In genomic region chr21:31530918-31531705, GRCh38 we compare ENCODE assay signal across 11 cellular contexts.
DNase-seq lines count a peak whose midpoint lies in the region; ATAC-seq and TF ChIP-seq lines count a peak whose summit lies in the region.
"Had no signal": no experiment of that assay in that cellular context is flagged by ENCODE, and none has a peak within 500 bp of the region (broad histone marks: within the 10 kb centered on the region; RNA-seq: fewer than 3 reads in every experiment).

No MANE protein-coding gene starts in this region.

- H3K4me3 Mint-ChIP-seq in chondrocyte (ENCODE audit: unreplicated experiment) = no peak overlapping the region
- H3K4me3 Mint-ChIP-seq in T-helper 2 cell treated with Interferon-gamma antibody and Interleukin-4, amounts not matched to agents 5 μg/mL and 100 μg/mL, for 36 hours = no peak overlapping the region
- H3K4me3 Mint-ChIP-seq: activated naive CD4-positive, alpha-beta T cell treated with anti-CD3 and anti-CD28 coated beads, Interleukin-2, amount 10 ng/mL, durations not matched to agents 7 days and 5 days; B cell had no signal

- peaks cover 16% of the 10 kb centered on the region for H3K4me1 Mint-ChIP-seq in chondrocyte (ENCODE audit: low read depth)
- H3K4me1 Mint-ChIP-seq in T-helper 2 cell treated with Interferon-gamma antibody and Interleukin-4, amounts not matched to agents 5 μg/mL and 100 μg/mL, for 36 hours (ENCODE audit: low read depth) = peaks cover 7% of the 10 kb centered on the region
- H3K4me1 Mint-ChIP-seq: B cell had no signal

- H3K27ac Mint-ChIP-seq in chondrocyte (ENCODE audit: unreplicated experiment) = no peak overlapping the region
- no peak overlapping the region for H3K27ac Mint-ChIP-seq in T-helper 2 cell treated with Interferon-gamma antibody and Interleukin-4, amounts not matched to agents 5 μg/mL and 100 μg/mL, for 36 hours
- H3K27ac Mint-ChIP-seq: activated naive CD4-positive, alpha-beta T cell treated with anti-CD3 and anti-CD28 coated beads, Interleukin-2, amount 10 ng/mL, durations not matched to agents 7 days and 5 days; B cell had no signal

- no peaks in the 10 kb centered on the region for H3K27me3 Mint-ChIP-seq in chondrocyte (ENCODE audit: low read depth)
- peaks cover 12% of the 10 kb centered on the region for H3K27me3 Mint-ChIP-seq in T-helper 2 cell treated with Interferon-gamma antibody and Interleukin-4, amounts not matched to agents 5 μg/mL and 100 μg/mL, for 36 hours (ENCODE audit: low read depth)
- H3K27me3 Mint-ChIP-seq: activated naive CD4-positive, alpha-beta T cell treated with anti-CD3 and anti-CD28 coated beads, Interleukin-2, amount 10 ng/mL, durations not matched to agents 7 days and 5 days; B cell had no signal

- ATAC-seq in left colon = peak; percentile 94
- no peak for ATAC-seq in HG02840 (IDR thresholded peaks at IDR 0.05; ENCODE audit: low FRiP score, unreplicated experiment)

- DNase-seq in DMS 273 (lab: John Stamatoyannopoulos, UW; ENCODE audit: unreplicated experiment) (peak; percentile 99), NCI-H1694 treated with DMSO at 0.1 percent for 48 hours (lab: John Stamatoyannopoulos, UW) (peak; percentile 100), RPMI8226 (peak; percentile 9), left colon (peak; percentile 81 to 85), chondrocyte (ENCODE audit: low spot score) (no peak), activated gamma-delta T cell (lab: John Stamatoyannopoulos, UW) (no peak)
- no peak for DNase-seq in T-helper 2 cell treated with Interferon-gamma antibody and Interleukin-4, amounts not matched to agents 5 μg/mL and 100 μg/mL, for 36 hours (ENCODE audit: low spot score)
- DNase-seq: activated naive CD4-positive, alpha-beta T cell treated with anti-CD3 and anti-CD28 coated beads, Interleukin-2, amount 10 ng/mL, durations not matched to agents 7 days and 5 days; retina had no signal

- H3K9me3 Mint-ChIP-seq in chondrocyte (ENCODE audit: low read depth) = no peaks in the 10 kb centered on the region
- H3K9me3 Mint-ChIP-seq in T-helper 2 cell treated with Interferon-gamma antibody and Interleukin-4, amounts not matched to agents 5 μg/mL and 100 μg/mL, for 36 hours = no peaks in the 10 kb centered on the region
- H3K9me3 Mint-ChIP-seq: activated naive CD4-positive, alpha-beta T cell treated with anti-CD3 and anti-CD28 coated beads, Interleukin-2, amount 10 ng/mL, durations not matched to agents 7 days and 5 days had no signal

- no peaks in the 10 kb centered on the region for H3K36me3 Mint-ChIP-seq in chondrocyte (ENCODE audit: low read depth)
- H3K36me3 Mint-ChIP-seq in T-helper 2 cell treated with Interferon-gamma antibody and Interleukin-4, amounts not matched to agents 5 μg/mL and 100 μg/mL, for 36 hours (ENCODE audit: low read depth) = no peaks in the 10 kb centered on the region

- intact Hi-C loops in left colon (cut with DNase I, micrococcal nuclease) = no loop called here

- no peak for TF ChIP-seq CTCF in chondrocyte (IDR thresholded peaks at IDR 0.05)

Comparison
In these comparisons a context has a peak if more than half of its experiments do, and no peak if none do; other contexts are left out.
1. DNase-seq: peak in DMS 273 (single experiment), NCI-H1694 treated with DMSO at 0.1 percent for 48 hours (single experiment), RPMI8226 (single experiment) and left colon (2 of 2); none in chondrocyte (single experiment), activated gamma-delta T cell (single experiment) and T-helper 2 cell treated with Interferon-gamma antibody and Interleukin-4, amounts not matched to agents 5 μg/mL and 100 μg/mL, for 36 hours (single experiment).